In genomic region chr17:4008082-4008435, GRCh38 we compare ENCODE assay signal across 19 cellular contexts. TPM values are rescaled to one million over a fixed set of nuclear protein-coding genes. Genes with fewer than 3 reads are reported as not detected.
DNase-seq lines count a peak whose midpoint lies in the region; ATAC-seq, FAIRE-seq and TF ChIP-seq lines count a peak whose summit lies in the region.
"Had no signal": no experiment of that assay in that cellular context is flagged by ENCODE, and none has a peak within 500 bp of the region (broad histone marks: within the 10 kb centered on the region; RNA-seq: fewer than 3 reads in every experiment).

No MANE protein-coding gene starts in this region.

- no peak overlapping the region for H2AFZ ChIP-seq in neural progenitor cell (replicated peaks)

- TF ChIP-seq POLR2A in GM12891 (IDR thresholded peaks at IDR 0.05; ENCODE audit: low read depth, low read length), result no peak

- H3K27me3 Mint-ChIP-seq in chondrocyte (ENCODE audit: low read depth) (no peaks in the 10 kb centered on the region), neural progenitor cell (ENCODE audit: insufficient read depth, low read depth) (peaks cover 2% of the 10 kb centered on the region)
- H3K27me3 Mint-ChIP-seq in activated naive CD4-positive, alpha-beta T cell treated with anti-CD3 and anti-CD28 coated beads, Interleukin-2, amount 10 ng/mL, durations not matched to agents 7 days and 5 days, result no peaks in the 10 kb centered on the region
- H3K27me3 Mint-ChIP-seq: activated B cell treated with CpG ODN at 0.5 μM for 24 hours had no signal

- H3F3A ChIP-seq in neural progenitor cell (ENCODE audit: low read depth), result no peaks in the 10 kb centered on the region

- H3K9me3 Mint-ChIP-seq in chondrocyte (ENCODE audit: low read depth) (no peaks in the 10 kb centered on the region), neural progenitor cell (no peaks in the 10 kb centered on the region)
- no peaks in the 10 kb centered on the region for H3K9me3 Mint-ChIP-seq in activated naive CD4-positive, alpha-beta T cell treated with anti-CD3 and anti-CD28 coated beads, Interleukin-2, amount 10 ng/mL, durations not matched to agents 7 days and 5 days
- H3K9me3 Mint-ChIP-seq: activated B cell treated with CpG ODN at 0.5 μM for 24 hours had no signal

- TF ChIP-seq CTCF in D721Med (IDR thresholded peaks at IDR 0.05; ENCODE audit: insufficient read depth, missing control alignments) (no peak), chondrocyte (IDR thresholded peaks at IDR 0.05) (peak; percentile 42), neural progenitor cell (IDR thresholded peaks at IDR 0.05) (peak; percentile 43)

- TF ChIP-seq EP300 in Ishikawa (IDR thresholded peaks at IDR 0.05; ENCODE audit: borderline replicate concordance), result no peak

- H3K27ac Mint-ChIP-seq in chondrocyte (ENCODE audit: unreplicated experiment), result peak overlapping the region; percentile 82
- no peak overlapping the region for H3K27ac Mint-ChIP-seq in neural progenitor cell
- no peak overlapping the region for H3K27ac Mint-ChIP-seq in activated naive CD4-positive, alpha-beta T cell treated with anti-CD3 and anti-CD28 coated beads, Interleukin-2, amount 10 ng/mL, durations not matched to agents 7 days and 5 days
- H3K27ac Mint-ChIP-seq: activated B cell treated with CpG ODN at 0.5 μM for 24 hours had no signal

- no peak overlapping the region for H3K4me3 Mint-ChIP-seq in chondrocyte (ENCODE audit: unreplicated experiment)
- no peak overlapping the region for H3K4me3 Mint-ChIP-seq in neural progenitor cell
- no peak overlapping the region for H3K4me3 Mint-ChIP-seq in activated naive CD4-positive, alpha-beta T cell treated with anti-CD3 and anti-CD28 coated beads, Interleukin-2, amount 10 ng/mL, durations not matched to agents 7 days and 5 days
- H3K4me3 Mint-ChIP-seq: activated B cell treated with CpG ODN at 0.5 μM for 24 hours had no signal

- H3K9ac ChIP-seq in neural progenitor cell, result no peak overlapping the region

- H3K27me3 ChIP-seq in neural progenitor cell, result no peaks in the 10 kb centered on the region
- H3K27me3 ChIP-seq: pancreas had no signal

- DNase-seq in D721Med (ENCODE audit: insufficient read length, low spot score) (peak; percentile 5), chondrocyte (ENCODE audit: low spot score) (no peak), neural progenitor cell (ENCODE audit: low spot score) (no peak), GM12891 (ENCODE audit: insufficient read length, low spot score) (no peak), NCI-H1105 treated with DMSO at 0.1 percent for 48 hours (lab: John Stamatoyannopoulos, UW) (no peak)
- DNase-seq in activated naive CD4-positive, alpha-beta T cell treated with anti-CD3 and anti-CD28 coated beads, Interleukin-2, amount 10 ng/mL, durations not matched to agents 7 days and 5 days, result no peak
- DNase-seq: activated B cell treated with CpG ODN at 0.5 μM for 24 hours; cerebellar nuclear complex; foreskin melanocyte; Karpas-422; NCI-H1417 treated with DMSO at 0.1 percent for 48 hours; NCI-H226; pancreas; stimulated activated CD4-positive, alpha-beta T cell treated with anti-CD3 and anti-CD28 coated beads, Interleukin-4, amount 100 ng/mL, for 1 hour; substantia nigra; T-helper 1 cell had no signal

- no peak overlapping the region for H3K4me3 ChIP-seq in neural progenitor cell
- H3K4me3 ChIP-seq: HAP-1, pancreas had no signal

- no peaks in the 10 kb centered on the region for H3K4me1 ChIP-seq in neural progenitor cell
- H3K4me1 ChIP-seq: HAP-1 had no signal

- H3K4me2 ChIP-seq in neural progenitor cell, result no peak overlapping the region

- H3K79me2 ChIP-seq in neural progenitor cell (ENCODE audit: low read depth), result no peaks in the 10 kb centered on the region

- CTCF ChIA-PET in activated naive CD4-positive, alpha-beta T cell treated with anti-CD3 and anti-CD28 coated beads, Interleukin-2, amount 10 ng/mL, durations not matched to agents 7 days and 5 days (lab: Charles Lee), result interaction anchor here (0.7 to 12.9 kb wide), 2 partner anchors 10 to 94 kb away, joined by 3 to 128 read pairs; partner anchors contain the start of gene P2RX1

- no peaks in the 10 kb centered on the region for H4K20me1 ChIP-seq in neural progenitor cell (ENCODE audit: low read depth)

- no peaks in the 10 kb centered on the region for H3K36me3 ChIP-seq in neural progenitor cell

- H3K9me3 ChIP-seq in neural progenitor cell (ENCODE audit: low read depth), result no peaks in the 10 kb centered on the region
- H3K9me3 ChIP-seq: HAP-1, pancreas had no signal

- no peak overlapping the region for H3K27ac ChIP-seq in neural progenitor cell
- H3K27ac ChIP-seq: pancreas had no signal

- H3K36me3 Mint-ChIP-seq in chondrocyte (ENCODE audit: low read depth) (peaks cover 20% of the 10 kb centered on the region), neural progenitor cell (peaks cover 7% of the 10 kb centered on the region)
- H3K36me3 Mint-ChIP-seq in activated naive CD4-positive, alpha-beta T cell treated with anti-CD3 and anti-CD28 coated beads, Interleukin-2, amount 10 ng/mL, durations not matched to agents 7 days and 5 days, result peaks cover 34% of the 10 kb centered on the region

- peaks cover 42% of the 10 kb centered on the region for H3K4me1 Mint-ChIP-seq in chondrocyte (ENCODE audit: low read depth)
- peaks cover 13% of the 10 kb centered on the region for H3K4me1 Mint-ChIP-seq in neural progenitor cell
- H3K4me1 Mint-ChIP-seq in activated naive CD4-positive, alpha-beta T cell treated with anti-CD3 and anti-CD28 coated beads, Interleukin-2, amount 10 ng/mL, durations not matched to agents 7 days and 5 days, result peaks cover 6% of the 10 kb centered on the region

- TF ChIP-seq RAD21 in Ishikawa (IDR thresholded peaks at IDR 0.05; ENCODE audit: low read depth), result peak; percentile 39

- FAIRE-seq in D721Med (lab: Jason Lieb, UNC) (no peak), GM12891 (lab: Jason Lieb, UNC) (no peak)
- FAIRE-seq: pancreas had no signal

- ATAC-seq in HG02852 (IDR thresholded peaks at IDR 0.05; ENCODE audit: unreplicated experiment), result no peak
- ATAC-seq: pancreas had no signal

TF ChIP-seq in Ishikawa, 13 proteins besides CTCF, POLR2A, EP300 and RAD21 (continues in another document):
- TF ChIP-seq TCF12 (IDR thresholded peaks at IDR 0.05; ENCODE audit: low read depth) (no peak), ZBTB7A (IDR thresholded peaks at IDR 0.05; ENCODE audit: low read depth) (no peak), CEBPB (IDR thresholded peaks at IDR 0.05) (no peak), CREB1 (IDR thresholded peaks at IDR 0.05; ENCODE audit: low read depth) (no peak), TAF1 (IDR thresholded peaks at IDR 0.05; ENCODE audit: low read depth) (no peak), USF1 (IDR thresholded peaks at IDR 0.05) (no peak), NFIC (IDR thresholded peaks at IDR 0.05) (no peak), EGR1 (IDR thresholded peaks at IDR 0.05) (no peak)

TF ChIP-seq in GM12891, 5 proteins besides CTCF, POLR2A, EP300 and RAD21:
- TF ChIP-seq TAF1 (IDR thresholded peaks at IDR 0.05; ENCODE audit: low read depth, low read length) (no peak), POU2F2 (IDR thresholded peaks at IDR 0.05; ENCODE audit: low read depth, low read length) (no peak), POLR2AphosphoS5 (IDR thresholded peaks at IDR 0.05; ENCODE audit: low read depth, low read length) (no peak), PAX5 (IDR thresholded peaks at IDR 0.05; ENCODE audit: insufficient read depth, low read length, severe bottlenecking) (no peak), SPI1 (IDR thresholded peaks at IDR 0.05; ENCODE audit: low read depth, low read length) (no peak)

RNA-seq across cellular contexts. Expression of gene ATP2A3, which starts 43.8 kb away (rescaled TPM):
- 0.53 to 1.7 TPM (median 1.5 TPM) in 3 replicates for total RNA-seq in chondrocyte
- total RNA-seq in neural progenitor cell (ENCODE audit: low replicate concordance), result 0.65 and 2.8 TPM in 2 replicates
- polyA plus RNA-seq in GM12891 (2012; ENCODE audit: low read depth, missing spikeins), result 30.8 TPM
